8 cellular contexts compared by ENCODE assay signal in the genomic region with DNA sequence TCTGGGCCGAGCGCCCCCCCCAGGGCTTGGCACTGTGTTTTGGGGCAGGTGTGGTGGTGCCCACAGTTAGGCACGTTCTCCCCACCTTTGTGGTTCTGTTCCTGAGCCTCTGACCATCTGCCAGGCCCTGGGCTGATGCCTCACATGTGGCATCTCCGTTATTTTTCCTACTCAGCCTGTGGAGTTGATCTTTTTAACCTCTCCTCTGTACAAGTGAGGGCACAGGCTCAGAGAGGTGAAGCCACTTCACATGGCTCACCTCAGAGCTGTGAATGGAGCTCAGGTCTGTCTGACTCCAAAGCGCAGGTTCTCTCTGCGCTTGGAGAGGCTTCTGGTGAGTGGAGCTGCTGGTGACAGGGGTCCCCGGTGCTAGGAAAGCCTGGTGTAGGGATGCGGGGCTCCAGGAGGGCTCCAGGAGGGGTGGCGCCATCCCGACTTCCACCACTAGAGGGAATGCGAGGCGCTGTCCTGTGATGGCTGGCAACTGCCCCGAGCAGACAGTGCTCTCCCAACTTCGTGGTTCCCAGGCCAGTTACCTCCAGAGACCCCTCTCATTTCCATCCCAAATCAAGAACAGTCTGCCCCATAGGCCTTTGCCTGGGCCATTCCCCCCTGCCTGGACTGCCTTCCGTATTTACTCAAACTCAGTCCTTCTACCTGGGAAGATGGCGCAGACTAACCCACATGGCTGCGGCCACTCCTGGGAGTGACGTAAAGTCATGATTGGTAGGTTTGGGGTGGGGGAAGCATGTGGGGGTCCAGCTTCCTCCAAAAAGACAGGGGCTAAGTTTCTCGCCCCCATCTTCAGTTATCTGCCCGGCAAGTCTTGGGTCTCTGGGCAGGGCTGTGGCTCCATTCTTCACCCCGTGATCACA. TPM values are rescaled to one million over a fixed set of nuclear protein-coding genes. Genes with fewer than 3 reads are reported as not detected.
A peak's percentile ranks its signal among the peaks of the same experiment; 100 is the strongest.
DNase-seq lines count a peak whose midpoint lies in the region; ATAC-seq and TF ChIP-seq lines count a peak whose summit lies in the region.

No MANE protein-coding gene starts in this region.

- no peak overlapping the region for H3K9ac ChIP-seq in mammary epithelial cell (ENCODE audit: insufficient read depth, low read length)

- in situ Hi-C loops in mammary epithelial cell (cut with MboI; ENCODE audit: low sequenced_read_pairs in 2 of 2), result no loop called here

- no peak overlapping the region for H3K4me3 ChIP-seq in AG04450 (ENCODE audit: low read depth, low read length)
- H3K4me3 ChIP-seq in mammary epithelial cell (replicated peaks in 1 of 3; ENCODE audit: insufficient read depth in 1 of 3, low read depth in 2 of 3, low read length in 3 of 3), result no peak overlapping the region
- H3K4me3 ChIP-seq in right lobe of liver, result no peak overlapping the region
- H3K4me3 ChIP-seq in suprapubic skin, result no peak overlapping the region

- H3K9me3 ChIP-seq in AG04450 (ENCODE audit: control insufficient read depth, insufficient read depth, low read length) (no peaks in the 10 kb centered on the region; the same call in 1 of the 2 replicates), mammary epithelial cell (replicated peaks; ENCODE audit: insufficient read depth, low read length) (no peaks in the 10 kb centered on the region), right lobe of liver (no peaks in the 10 kb centered on the region), suprapubic skin (no peaks in the 10 kb centered on the region)

- CTCF ChIA-PET in AG04450 (lab: Charles Lee) (interaction anchor here (1.2 to 2.0 kb wide), 3 partner anchors 8 to 115 kb away, joined by 3 to 5 read pairs (median 5); no protein-coding TSS in a partner anchor), mammary epithelial cell (lab: Charles Lee; ENCODE audit: low non-redundant PET) (interaction anchor here (0.6 kb wide), 1 partner anchor 50 kb away, joined by 3 read pairs; no protein-coding TSS in a partner anchor)

- no TSS peak for BruUV-seq in mammary epithelial cell (replicated peaks; lab: Mats Ljungman, UMichigan)

- H2AFZ ChIP-seq in mammary epithelial cell (ENCODE audit: low read depth, low read length), result no peak overlapping the region

- no peaks in the 10 kb centered on the region for H3K27me3 ChIP-seq in AG04450 (ENCODE audit: control insufficient read depth, insufficient read depth, low read length)
- H3K27me3 ChIP-seq in mammary epithelial cell (ENCODE audit: insufficient read depth, low read length), result no peaks in the 10 kb centered on the region
- no peaks in the 10 kb centered on the region for H3K27me3 ChIP-seq in right lobe of liver
- H3K27me3 ChIP-seq in suprapubic skin, result no peaks in the 10 kb centered on the region

- WGBS in mammary epithelial cell (ENCODE audit: low coverage, missing lambda C conversion rate), result 77% methylated on average over 16 of the region's 21 CpGs
- WGBS in right lobe of liver (ENCODE audit: insufficient coverage, low coverage, low lambda C conversion rate, missing lambda C conversion rate), result 81% methylated on average over 3 of the region's 21 CpGs
- WGBS in suprapubic skin, result 79% methylated on average over 14 of the region's 21 CpGs

- POLR2A ChIA-PET in AG04450 (lab: Yijun Ruan, JAX), result interaction anchor here (0.6 kb wide), 1 partner anchor 104 kb away, joined by 8 read pairs; no protein-coding TSS in a partner anchor

- H3K27ac ChIP-seq in AG04450 (ENCODE audit: low read depth, low read length), result no peak overlapping the region
- no peak overlapping the region for H3K27ac ChIP-seq in VCaP
- H3K27ac ChIP-seq in mammary epithelial cell (ENCODE audit: insufficient read depth, low read depth, low read length), result no peak overlapping the region
- H3K27ac ChIP-seq in right lobe of liver, result no peak overlapping the region
- H3K27ac ChIP-seq in suprapubic skin, result no peak overlapping the region

- TF ChIP-seq POLR2A in right lobe of liver (IDR thresholded peaks at IDR 0.05) (no peak), GM18505 (IDR thresholded peaks at IDR 0.05; ENCODE audit: borderline replicate concordance, extremely low read depth, insufficient read depth, insufficient read length) (no peak), suprapubic skin (IDR thresholded peaks at IDR 0.05) (no peak)

- DNase-seq in AG04450 (ENCODE audit: low read depth, low spot score) (no peak), H4 (ENCODE audit: low spot score) (peak; percentile 27), mammary epithelial cell (no peak), right lobe of liver (peak in 2 of 3 donors; percentile 65 to 66), suprapubic skin (ENCODE audit: low spot score in 2 of 2) (no peak)
- DNase-seq in stimulated activated naive CD4-positive, alpha-beta T cell treated with Interleukin-2 at 50 U/mL for 16 hours (lab: John Stamatoyannopoulos, UW), result peak; percentile 20

- intact Hi-C loops in mammary epithelial cell (cut with micrococcal nuclease), result no loop called here
- intact Hi-C loops in right lobe of liver (cut with DNase I), result no loop called here

- TF ChIP-seq EP300 in suprapubic skin (IDR thresholded peaks at IDR 0.05), result no peak

- no peak overlapping the region for H3K4me2 ChIP-seq in mammary epithelial cell (ENCODE audit: insufficient read depth, low read depth, low read length)

- TF ChIP-seq CTCF in AG04450 (IDR thresholded peaks at IDR 0.05; ENCODE audit: low read depth, low read length) (peak; percentile 80), VCaP (conservative IDR thresholded peaks at IDR 0.05) (peak; percentile 80), mammary epithelial cell (conservative IDR thresholded peaks at IDR 0.05 in 1 of 2, IDR thresholded peaks at IDR 0.05 in 1 of 2; ENCODE audit: extremely low read depth in 1 of 2, insufficient read depth in 1 of 2, low read depth in 1 of 2, low read length in 2 of 2) (peak; percentile 64 to 73), right lobe of liver (IDR thresholded peaks at IDR 0.05) (peak; percentile 73 to 84 (median 80)), suprapubic skin (IDR thresholded peaks at IDR 0.05) (peak in 1 of 2 donors; percentile 70)

- H3K4me1 ChIP-seq in mammary epithelial cell (ENCODE audit: insufficient read depth, low read length) (peaks cover 55% of the 10 kb centered on the region), right lobe of liver (no peaks in the 10 kb centered on the region), suprapubic skin (peaks cover 47% of the 10 kb centered on the region)

- peaks cover 70% of the 10 kb centered on the region for H3K79me2 ChIP-seq in mammary epithelial cell (ENCODE audit: insufficient read depth, low read length)

- H3K36me3 ChIP-seq in mammary epithelial cell (ENCODE audit: insufficient read depth, low read length) (no peaks in the 10 kb centered on the region), right lobe of liver (peaks cover 0 to 10% (median 0%) of the 10 kb centered on the region in 4 donors), suprapubic skin (peaks cover 5% of the 10 kb centered on the region)

- H4K20me1 ChIP-seq in mammary epithelial cell (ENCODE audit: insufficient read depth, low read length), result no peaks in the 10 kb centered on the region

- ATAC-seq in right lobe of liver (peak; percentile 80 to 90 (median 85)), GM18505 (IDR thresholded peaks at IDR 0.05; ENCODE audit: unreplicated experiment) (no peak)

- dilution Hi-C loops in mammary epithelial cell (cut with HindIII; ENCODE audit: low sequenced_read_pairs), result no loop called here

RNA-seq across cellular contexts. Expression of a gene that starts 9.9 kb away (rescaled TPM):
- 4.4 and 4.6 TPM in 2 replicates for polyA plus RNA-seq in AG04450 (2011; rRNA removed)
- 3.6 and 4.0 TPM in 2 replicates for polyA minus RNA-seq in AG04450 (2011; rRNA and poly(A)+ RNA removed)
- total RNA-seq in H4 (2014; rRNA removed; shearing (Covaris generic)), result 1.5 and 1.8 TPM in 2 replicates
- 10 to 100 TPM; 15.8 to 27.7 TPM for total RNA-seq in mammary epithelial cell
- polyA plus RNA-seq in mammary epithelial cell, result 17.4 TPM
- 15.9 TPM for polyA minus RNA-seq in mammary epithelial cell
- 1 to 10 TPM; 3.5 to 6.4 (median 4.6) TPM for total RNA-seq in right lobe of liver
- 10 to 100 TPM; 15.9 to 30.9 (median 22.7) TPM for total RNA-seq in suprapubic skin

RNA-seq across cellular contexts. Expression of a gene that starts 47.0 kb away (rescaled TPM):
- 5.8 and 8.4 TPM in 2 replicates for polyA plus RNA-seq in AG04450 (2011; rRNA removed)
- polyA minus RNA-seq in AG04450 (2011; rRNA and poly(A)+ RNA removed), result 11.4 and 11.9 TPM in 2 replicates
- 4.3 and 5.0 TPM in 2 replicates for total RNA-seq in H4 (2014; rRNA removed; shearing (Covaris generic))
- 10 to 100 TPM; 17.7 to 53.6 TPM for total RNA-seq in mammary epithelial cell
- polyA plus RNA-seq in mammary epithelial cell, result 14.3 TPM
- 50.3 TPM for polyA minus RNA-seq in mammary epithelial cell
- total RNA-seq in right lobe of liver, result 10 to 100 TPM; 13.9 to 45.9 (median 16.6) TPM
- 10 to 100 TPM; 25.2 to 91.4 (median 35.4) TPM for total RNA-seq in suprapubic skin

Comparison
In these comparisons a context has a peak if more than half of its experiments do, and no peak if none do; other contexts are left out.
1. DNase-seq: peak in H4 (single experiment), right lobe of liver (2 of 3) and stimulated activated naive CD4-positive, alpha-beta T cell treated with Interleukin-2 at 50 U/mL for 16 hours (single experiment); none in AG04450 (single experiment), mammary epithelial cell (single experiment) and suprapubic skin (0 of 2).